ENCODE assay signal across 14 cellular contexts in genomic region chr1:27032119-27032461, GRCh38. TPM values are rescaled to one million over a fixed set of nuclear protein-coding genes. Genes with fewer than 3 reads are reported as not detected.
DNase-seq lines count a peak whose midpoint lies in the region; ATAC-seq and TF ChIP-seq lines count a peak whose summit lies in the region.
"Had no signal": no experiment of that assay in that cellular context is flagged by ENCODE, and none has a peak within 500 bp of the region (broad histone marks: within the 10 kb centered on the region; RNA-seq: fewer than 3 reads in every experiment).

No MANE protein-coding gene starts in this region.

- TF ChIP-seq CTCF in astrocyte of the spinal cord (IDR thresholded peaks at IDR 0.05; ENCODE audit: low read depth, low read length) (no peak), psoas muscle (IDR thresholded peaks at IDR 0.05) (no peak)

- peaks cover 27% of the 10 kb centered on the region for H3K4me1 ChIP-seq in BLaER1
- peaks cover 20% of the 10 kb centered on the region for H3K4me1 ChIP-seq in iPS-18a (ENCODE audit: control insufficient read depth, low read depth, low read length)
- peaks cover 4% of the 10 kb centered on the region for H3K4me1 ChIP-seq in psoas muscle
- H3K4me1 ChIP-seq: HAP-1 had no signal

- no peaks in the 10 kb centered on the region for H3K27me3 ChIP-seq in BLaER1
- no peaks in the 10 kb centered on the region for H3K27me3 ChIP-seq in iPS-18a (ENCODE audit: control insufficient read depth, insufficient read depth, low read length)
- H3K27me3 ChIP-seq in psoas muscle (ENCODE audit: insufficient read depth in 3 of 3, low read length in 2 of 3) = no peaks in the 10 kb centered on the region
- no peaks in the 10 kb centered on the region for H3K27me3 ChIP-seq in H7 (ENCODE audit: control insufficient read depth, insufficient read depth, low read length)

- no peaks in the 10 kb centered on the region for H4K20me1 ChIP-seq in BLaER1

- H3K4me3 ChIP-seq in BLaER1 (no peak overlapping the region; the same call in 1 of the 2 replicates), astrocyte of the spinal cord (ENCODE audit: low read depth, low read length) (peak overlapping the region; percentile 25), iPS-18a (ENCODE audit: low read length) (peak overlapping the region; percentile 40), psoas muscle (peak overlapping the region; percentile 59), H7 (ENCODE audit: insufficient read depth, low read depth, low read length) (no peak overlapping the region; the same call in 1 of the 2 replicates)
- H3K4me3 ChIP-seq: HAP-1 had no signal

- in situ Hi-C loops in astrocyte of the spinal cord (cut with HindIII; ENCODE audit: low sequenced_read_pairs) = no loop called here

- H3K36me3 ChIP-seq in BLaER1 = no peaks in the 10 kb centered on the region
- no peaks in the 10 kb centered on the region for H3K36me3 ChIP-seq in iPS-18a (ENCODE audit: control insufficient read depth, low read depth, low read length)
- H3K36me3 ChIP-seq in psoas muscle (ENCODE audit: insufficient read depth in 1 of 2, low read depth in 1 of 2) = no peaks in the 10 kb centered on the region
- H3K36me3 ChIP-seq in H7 (replicated peaks; ENCODE audit: control insufficient read depth, insufficient read depth, low read length) = no peaks in the 10 kb centered on the region
- H3K36me3 ChIP-seq: HAP-1 had no signal

- H3K9me3 ChIP-seq in BLaER1 (no peaks in the 10 kb centered on the region), iPS-18a (ENCODE audit: control insufficient read depth, low read depth, low read length) (no peaks in the 10 kb centered on the region), psoas muscle (no peaks in the 10 kb centered on the region)
- H3K9me3 ChIP-seq: HAP-1 had no signal

- DNase-seq in astrocyte of the spinal cord (ENCODE audit: low read depth, low spot score) = no peak
- no peak for DNase-seq in psoas muscle
- no peak for DNase-seq in COLO829 (ENCODE audit: low spot score)
- DNase-seq in H7 = no peak
- no peak for DNase-seq in activated CD8-positive, alpha-beta memory T cell treated with anti-CD3 and anti-CD28 coated beads for 24 hours
- DNase-seq: activated CD4-positive, alpha-beta T cell treated with anti-CD3 and anti-CD28 coated beads, Interleukin-2, amount 50 U/mL, for 48 hours; activated naive CD8-positive, alpha-beta T cell treated with anti-CD3 and anti-CD28 coated beads, Interleukin-2, amount 10 ng/mL, durations not matched to agents 7 days and 5 days; AML-193; NCI-H510A treated with DMSO at 0.1 percent for 48 hours; stimulated activated naive CD8-positive, alpha-beta T cell treated with anti-CD3 and anti-CD28 coated beads, Interleukin-15, Interleukin-2, amounts not matched to agents 100 U/mL and 50 U/mL, for 24 hours had no signal

- H3K27ac ChIP-seq in BLaER1 (peak overlapping the region; percentile 80; the same call in 1 of the 2 replicates), iPS-18a (ENCODE audit: low read length) (no peak overlapping the region), psoas muscle (peak overlapping the region; percentile 10)

- H3K9ac ChIP-seq in BLaER1 (no peak overlapping the region), iPS-18a (ENCODE audit: low read length) (peak overlapping the region; percentile 5)

- ATAC-seq in psoas muscle (no peak), HG03097 (IDR thresholded peaks at IDR 0.05; ENCODE audit: low FRiP score, unreplicated experiment) (no peak)
- ATAC-seq: stimulated activated naive CD8-positive, alpha-beta T cell treated with anti-CD3 and anti-CD28 coated beads, Interleukin-15, Interleukin-2, amounts not matched to agents 100 U/mL and 50 U/mL, for 24 hours had no signal

- 61 to 67% (median 65%) methylated on average over 2 of the region's 2 CpGs for WGBS in psoas muscle, 3 donors

- peak overlapping the region; percentile 91 for H3K4me2 ChIP-seq in BLaER1

- intact Hi-C loops in psoas muscle (cut with DNase I) = no loop called here

RNA-seq across cellular contexts. Expression of gene TENT5B, which starts 19.4 kb away (rescaled TPM):
- 1 to 10 TPM in 3 of 4 donors, under 1 TPM in 1; 0.20 to 2.3 (median 1.7) TPM for total RNA-seq in psoas muscle
- polyA plus RNA-seq in psoas muscle = 1 to 10 TPM in 1 of 3 donors, under 1 TPM in 2; 0.70 to 2.5 (median 0.74) TPM
- 128 and 154 TPM in 2 replicates for total RNA-seq in H7 (2014; rRNA removed; shearing (Covaris generic))
- total RNA-seq: activated naive CD8-positive, alpha-beta T cell treated with anti-CD3 and anti-CD28 coated beads, Interleukin-2, amount 10 ng/mL, durations not matched to agents 7 days and 5 days had no signal

RNA-seq across cellular contexts. Expression of gene TRNP1, which starts 38.6 kb away (rescaled TPM):
- total RNA-seq in psoas muscle = 1 to 10 TPM in 3 of 4 donors, under 1 TPM in 1; 0.84 to 3.8 (median 1.4) TPM
- polyA plus RNA-seq in psoas muscle = 1 to 10 TPM; 1.1 to 1.6 (median 1.6) TPM
- total RNA-seq in H7 (2014; rRNA removed; shearing (Covaris generic)) = 28.9 and 30.5 TPM in 2 replicates
- total RNA-seq: activated naive CD8-positive, alpha-beta T cell treated with anti-CD3 and anti-CD28 coated beads, Interleukin-2, amount 10 ng/mL, durations not matched to agents 7 days and 5 days had no signal

Comparison
In these comparisons a context has a peak if more than half of its experiments do, and no peak if none do; other contexts are left out.
1. H3K4me3 ChIP-seq: peak in astrocyte of the spinal cord (single experiment), iPS-18a (single experiment) and psoas muscle (single experiment); none in BLaER1 (single experiment) and H7 (single experiment).
2. RNA of gene TENT5B, which starts 19.4 kb away (total RNA-seq): 128 to 154 TPM in H7; 0.20 to 2.3 TPM in psoas muscle; every median in the first group is over 10 times any median in the second.